1 cellular context compared by ENCODE assay signal in the genomic region with DNA sequence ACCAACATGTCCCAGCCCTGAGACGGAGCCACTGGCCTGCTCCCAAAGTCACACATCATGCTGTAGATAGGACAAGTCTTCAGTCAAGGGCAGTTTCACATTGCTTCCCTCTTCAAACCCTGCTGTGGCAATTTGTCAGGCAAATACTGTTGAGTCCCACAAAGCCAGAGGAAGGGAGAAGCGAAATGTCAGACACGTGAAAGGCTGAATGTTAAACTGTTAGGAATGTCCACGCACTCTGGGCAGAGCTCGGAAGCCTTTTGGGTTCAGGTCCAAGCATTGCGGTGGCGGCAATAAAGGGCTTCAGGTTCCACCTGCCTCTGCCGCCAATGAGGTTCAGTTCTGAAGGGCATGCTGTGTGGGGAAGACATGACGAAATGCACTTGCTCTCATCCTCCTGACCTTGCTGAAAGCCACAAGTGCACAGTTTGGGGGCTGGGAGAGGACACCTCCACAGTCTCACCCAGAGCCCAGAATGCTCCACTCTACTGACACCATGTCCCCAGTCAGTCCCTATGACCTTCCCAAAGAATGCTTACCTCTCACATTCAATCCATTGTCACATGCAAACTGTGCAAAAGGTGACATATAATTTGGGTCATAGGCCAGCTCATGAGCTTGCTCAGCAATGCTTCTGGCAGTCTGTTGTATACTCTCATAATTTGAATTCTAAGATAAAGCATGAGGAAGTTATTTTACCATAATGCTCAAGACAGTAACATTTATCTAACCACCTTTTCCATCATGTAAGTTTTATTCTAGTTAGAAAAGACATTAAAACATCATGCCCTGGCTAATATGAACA.
TF ChIP-seq lines count a peak whose summit lies in the region.

No MANE protein-coding gene starts in this region.

TF ChIP-seq in HEK293, 187 proteins besides CTCF, POLR2A, EP300 and RAD21 (continued from another document):
- TF ChIP-seq, protein P1, sequence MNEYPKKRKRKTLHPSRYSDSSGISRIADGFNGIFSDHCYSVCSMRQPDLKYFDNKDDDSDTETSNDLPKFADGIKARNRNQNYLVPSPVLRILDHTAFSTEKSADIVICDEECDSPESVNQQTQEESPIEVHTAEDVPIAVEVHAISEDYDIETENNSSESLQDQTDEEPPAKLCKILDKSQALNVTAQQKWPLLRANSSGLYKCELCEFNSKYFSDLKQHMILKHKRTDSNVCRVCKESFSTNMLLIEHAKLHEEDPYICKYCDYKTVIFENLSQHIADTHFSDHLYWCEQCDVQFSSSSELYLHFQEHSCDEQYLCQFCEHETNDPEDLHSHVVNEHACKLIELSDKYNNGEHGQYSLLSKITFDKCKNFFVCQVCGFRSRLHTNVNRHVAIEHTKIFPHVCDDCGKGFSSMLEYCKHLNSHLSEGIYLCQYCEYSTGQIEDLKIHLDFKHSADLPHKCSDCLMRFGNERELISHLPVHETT (tag by site-specific recombination; IDR thresholded peaks at IDR 0.05): no peak
- TF ChIP-seq, protein P2, sequence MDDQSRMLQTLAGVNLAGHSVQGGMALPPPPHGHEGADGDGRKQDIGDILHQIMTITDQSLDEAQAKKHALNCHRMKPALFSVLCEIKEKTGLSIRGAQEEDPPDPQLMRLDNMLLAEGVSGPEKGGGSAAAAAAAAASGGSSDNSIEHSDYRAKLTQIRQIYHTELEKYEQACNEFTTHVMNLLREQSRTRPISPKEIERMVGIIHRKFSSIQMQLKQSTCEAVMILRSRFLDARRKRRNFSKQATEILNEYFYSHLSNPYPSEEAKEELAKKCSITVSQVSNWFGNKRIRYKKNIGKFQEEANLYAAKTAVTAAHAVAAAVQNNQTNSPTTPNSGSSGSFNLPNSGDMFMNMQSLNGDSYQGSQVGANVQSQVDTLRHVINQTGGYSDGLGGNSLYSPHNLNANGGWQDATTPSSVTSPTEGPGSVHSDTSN (CRISPR knock-in tag; IDR thresholded peaks at IDR 0.05): no peak
- TF ChIP-seq ZNF843 (tag by site-specific recombination; IDR thresholded peaks at IDR 0.05) (peak; percentile 44; the same call in 1 of the 2 replicates), YY1 (tag by site-specific recombination; IDR thresholded peaks at IDR 0.05) (no peak), ZNF768 (tag by site-specific recombination; IDR thresholded peaks at IDR 0.05) (no peak), ZNF600 (tag by site-specific recombination; IDR thresholded peaks at IDR 0.05) (peak; percentile 84), ZXDB (tag by site-specific recombination; IDR thresholded peaks at IDR 0.05) (0 out of 2 replicates have a peak, but pooled peaks have one; percentile 54), ZNF837 (tag by site-specific recombination; IDR thresholded peaks at IDR 0.05) (no peak), ZNF664 (tag by site-specific recombination; IDR thresholded peaks at IDR 0.05) (no peak), ZIC2 (tag by site-specific recombination; IDR thresholded peaks at IDR 0.05) (peak; percentile 63; the same call in 1 of the 2 replicates), ZNF324 (tag by site-specific recombination; IDR thresholded peaks at IDR 0.05) (no peak), ZNF776 (tag by site-specific recombination; IDR thresholded peaks at IDR 0.05; ENCODE audit: borderline replicate concordance) (no peak), ZNF302 (tag by site-specific recombination; IDR thresholded peaks at IDR 0.05; ENCODE audit: low read depth) (no peak), ZNF132 (tag by site-specific recombination; IDR thresholded peaks at IDR 0.05; ENCODE audit: borderline replicate concordance) (no peak), FEZF1 (tag by site-specific recombination; IDR thresholded peaks at IDR 0.05) (peak; percentile 85), ZNF155 (tag by site-specific recombination; IDR thresholded peaks at IDR 0.05) (no peak), ZNF140 (tag by site-specific recombination; IDR thresholded peaks at IDR 0.05) (no peak), ZBTB20 (tag by site-specific recombination; IDR thresholded peaks at IDR 0.05) (peak; percentile 33; the same call in 1 of the 2 replicates)
- TF ChIP-seq, protein P3, sequence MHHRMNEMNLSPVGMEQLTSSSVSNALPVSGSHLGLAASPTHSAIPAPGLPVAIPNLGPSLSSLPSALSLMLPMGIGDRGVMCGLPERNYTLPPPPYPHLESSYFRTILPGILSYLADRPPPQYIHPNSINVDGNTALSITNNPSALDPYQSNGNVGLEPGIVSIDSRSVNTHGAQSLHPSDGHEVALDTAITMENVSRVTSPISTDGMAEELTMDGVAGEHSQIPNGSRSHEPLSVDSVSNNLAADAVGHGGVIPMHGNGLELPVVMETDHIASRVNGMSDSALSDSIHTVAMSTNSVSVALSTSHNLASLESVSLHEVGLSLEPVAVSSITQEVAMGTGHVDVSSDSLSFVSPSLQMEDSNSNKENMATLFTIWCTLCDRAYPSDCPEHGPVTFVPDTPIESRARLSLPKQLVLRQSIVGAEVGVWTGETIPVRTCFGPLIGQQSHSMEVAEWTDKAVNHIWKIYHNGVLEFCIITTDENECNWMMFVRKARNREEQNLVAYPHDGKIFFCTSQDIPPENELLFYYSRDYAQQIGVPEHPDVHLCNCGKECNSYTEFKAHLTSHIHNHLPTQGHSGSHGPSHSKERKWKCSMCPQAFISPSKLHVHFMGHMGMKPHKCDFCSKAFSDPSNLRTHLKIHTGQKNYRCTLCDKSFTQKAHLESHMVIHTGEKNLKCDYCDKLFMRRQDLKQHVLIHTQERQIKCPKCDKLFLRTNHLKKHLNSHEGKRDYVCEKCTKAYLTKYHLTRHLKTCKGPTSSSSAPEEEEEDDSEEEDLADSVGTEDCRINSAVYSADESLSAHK (tag by site-specific recombination; IDR thresholded peaks at IDR 0.05): peak; percentile 62; the same call in 1 of the 2 replicates
- TF ChIP-seq, protein P4, sequence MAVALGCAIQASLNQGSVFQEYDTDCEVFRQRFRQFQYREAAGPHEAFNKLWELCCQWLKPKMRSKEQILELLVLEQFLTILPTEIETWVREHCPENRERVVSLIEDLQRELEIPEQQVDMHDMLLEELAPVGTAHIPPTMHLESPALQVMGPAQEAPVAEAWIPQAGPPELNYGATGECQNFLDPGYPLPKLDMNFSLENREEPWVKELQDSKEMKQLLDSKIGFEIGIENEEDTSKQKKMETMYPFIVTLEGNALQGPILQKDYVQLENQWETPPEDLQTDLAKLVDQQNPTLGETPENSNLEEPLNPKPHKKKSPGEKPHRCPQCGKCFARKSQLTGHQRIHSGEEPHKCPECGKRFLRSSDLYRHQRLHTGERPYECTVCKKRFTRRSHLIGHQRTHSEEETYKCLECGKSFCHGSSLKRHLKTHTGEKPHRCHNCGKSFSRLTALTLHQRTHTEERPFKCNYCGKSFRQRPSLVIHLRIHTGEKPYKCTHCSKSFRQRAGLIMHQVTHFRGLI (tag by site-specific recombination; IDR thresholded peaks at IDR 0.05): no peak
- TF ChIP-seq, protein P5, sequence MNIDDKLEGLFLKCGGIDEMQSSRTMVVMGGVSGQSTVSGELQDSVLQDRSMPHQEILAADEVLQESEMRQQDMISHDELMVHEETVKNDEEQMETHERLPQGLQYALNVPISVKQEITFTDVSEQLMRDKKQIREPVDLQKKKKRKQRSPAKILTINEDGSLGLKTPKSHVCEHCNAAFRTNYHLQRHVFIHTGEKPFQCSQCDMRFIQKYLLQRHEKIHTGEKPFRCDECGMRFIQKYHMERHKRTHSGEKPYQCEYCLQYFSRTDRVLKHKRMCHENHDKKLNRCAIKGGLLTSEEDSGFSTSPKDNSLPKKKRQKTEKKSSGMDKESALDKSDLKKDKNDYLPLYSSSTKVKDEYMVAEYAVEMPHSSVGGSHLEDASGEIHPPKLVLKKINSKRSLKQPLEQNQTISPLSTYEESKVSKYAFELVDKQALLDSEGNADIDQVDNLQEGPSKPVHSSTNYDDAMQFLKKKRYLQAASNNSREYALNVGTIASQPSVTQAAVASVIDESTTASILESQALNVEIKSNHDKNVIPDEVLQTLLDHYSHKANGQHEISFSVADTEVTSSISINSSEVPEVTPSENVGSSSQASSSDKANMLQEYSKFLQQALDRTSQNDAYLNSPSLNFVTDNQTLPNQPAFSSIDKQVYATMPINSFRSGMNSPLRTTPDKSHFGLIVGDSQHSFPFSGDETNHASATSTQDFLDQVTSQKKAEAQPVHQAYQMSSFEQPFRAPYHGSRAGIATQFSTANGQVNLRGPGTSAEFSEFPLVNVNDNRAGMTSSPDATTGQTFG (tag by site-specific recombination; IDR thresholded peaks at IDR 0.05; ENCODE audit: borderline replicate concordance): no peak
